28 cellular contexts compared by ENCODE assay signal in the genomic region with DNA sequence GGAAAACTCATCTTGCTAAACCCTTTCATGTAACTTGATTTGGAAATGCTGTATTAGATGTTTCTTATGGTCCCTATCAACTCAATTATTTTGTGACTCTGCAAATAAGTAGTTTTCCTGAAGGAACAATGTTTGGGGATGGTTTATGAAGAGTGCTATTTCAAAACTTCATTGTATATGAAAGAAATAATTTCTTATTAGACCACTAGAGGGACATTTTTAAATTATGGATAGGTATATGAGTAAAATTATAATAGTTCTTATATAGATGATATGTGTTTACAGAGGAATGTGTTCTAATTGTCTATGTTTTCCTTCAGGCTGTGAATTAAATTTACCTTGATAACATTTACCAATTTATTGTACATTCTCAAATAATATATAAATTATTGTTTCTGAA.
DNase-seq lines count a peak whose midpoint lies in the region; ATAC-seq, FAIRE-seq and TF ChIP-seq lines count a peak whose summit lies in the region.
"Had no signal": no experiment of that assay in that cellular context is flagged by ENCODE, and none has a peak within 500 bp of the region (broad histone marks: within the 10 kb centered on the region; RNA-seq: fewer than 3 reads in every experiment).

No MANE protein-coding gene starts in this region.

- no peak overlapping the region for H3K4me2 ChIP-seq in SK-N-SH
- H3K4me2 ChIP-seq in OCI-LY7 (ENCODE audit: low read length): no peak overlapping the region
- no peak overlapping the region for H3K4me2 ChIP-seq in smooth muscle cell

- no peak for FAIRE-seq in HTR-8/SVneo (lab: Jason Lieb, UNC)
- FAIRE-seq: endometrium, GM18507, islet of Langerhans had no signal

- no peak for ATAC-seq in SK-N-SH treated with all-trans-retinoic acid at 6 μM for 48 hours
- ATAC-seq: activated CD8-positive, alpha-beta T cell treated with anti-CD3 and anti-CD28 coated beads for 36 hours; left ventricle myocardium superior; naive thymus-derived CD4-positive, alpha-beta T cell; stimulated activated naive CD8-positive, alpha-beta T cell treated with anti-CD3 and anti-CD28 coated beads, Interleukin-15, amount 100 ng/mL, for 72 hours had no signal

- TF ChIP-seq CTCF in SK-N-SH (IDR thresholded peaks at IDR 0.05): peak; percentile 47
- peak; percentile 55; the same call in 1 of the 2 replicates for TF ChIP-seq CTCF in OCI-LY7 (conservative IDR thresholded peaks at IDR 0.05; ENCODE audit: low read length)
- peak; percentile 10 for TF ChIP-seq CTCF in cardiac fibroblast (IDR thresholded peaks at IDR 0.05; ENCODE audit: low read depth, low read length)
- peak; percentile 36 for TF ChIP-seq CTCF in smooth muscle cell (IDR thresholded peaks at IDR 0.05; ENCODE audit: borderline replicate concordance, insufficient read depth, poor library complexity, severe bottlenecking)

- peaks cover 0 to 36% of the 10 kb centered on the region in 2 experiments; a peak in 2 of 4 replicates for H3K4me1 ChIP-seq in SK-N-SH (ENCODE audit: control insufficient read depth in 1 of 2, insufficient read depth in 2 of 2, low read depth in 1 of 2, low read length in 1 of 2)
- H3K4me1 ChIP-seq in OCI-LY7 (ENCODE audit: insufficient read depth, low read length, poor library complexity, severe bottlenecking): no peaks in the 10 kb centered on the region
- peaks cover 4% of the 10 kb centered on the region for H3K4me1 ChIP-seq in smooth muscle cell (ENCODE audit: low read depth)
- H3K4me1 ChIP-seq: HAP-1, thyroid gland had no signal

- no peak for TF ChIP-seq RAD21 in SK-N-SH (IDR thresholded peaks at IDR 0.05; ENCODE audit: low read length)

- H3K79me2 ChIP-seq in SK-N-SH (ENCODE audit: insufficient read depth) (no peaks in the 10 kb centered on the region), OCI-LY7 (ENCODE audit: insufficient read depth, low read depth, low read length) (no peaks in the 10 kb centered on the region), smooth muscle cell (ENCODE audit: low read depth) (no peaks in the 10 kb centered on the region)

- CTCF ChIA-PET in SK-N-SH (lab: Yijun Ruan, JAX): interaction anchor here (1.0 to 2.0 kb wide), 2 partner anchors 16 to 17 kb away, joined by 4 to 5 read pairs; no protein-coding TSS in a partner anchor
- CTCF ChIA-PET in OCI-LY7 (lab: Charles Lee; ENCODE audit: unreplicated experiment): no interaction called here

- H3F3A ChIP-seq in SK-N-SH (replicated peaks; ENCODE audit: insufficient read depth) (no peaks in the 10 kb centered on the region), smooth muscle cell (ENCODE audit: low read depth) (no peaks in the 10 kb centered on the region)

- intact Hi-C loops in OCI-LY7 (cut with micrococcal nuclease; ENCODE audit: unreplicated experiment): no loop called here

- H3K9ac ChIP-seq in SK-N-SH: no peak overlapping the region
- H3K9ac ChIP-seq in smooth muscle cell (ENCODE audit: low read depth): no peak overlapping the region

- no peak for TF ChIP-seq EP300 in SK-N-SH (IDR thresholded peaks at IDR 0.05; ENCODE audit: borderline replicate concordance in 1 of 2, low read depth in 1 of 2, low read length in 1 of 2)

- no peaks in the 10 kb centered on the region for H3K36me3 ChIP-seq in SK-N-SH (replicated peaks in 1 of 2; ENCODE audit: control insufficient read depth in 1 of 2, insufficient read depth in 2 of 2, low read length in 1 of 2)
- no peaks in the 10 kb centered on the region for H3K36me3 ChIP-seq in OCI-LY7 (ENCODE audit: insufficient read depth, low read length)
- no peaks in the 10 kb centered on the region for H3K36me3 ChIP-seq in smooth muscle cell (ENCODE audit: low read depth)
- H3K36me3 ChIP-seq: HAP-1, thyroid gland had no signal

- H2AFZ ChIP-seq in SK-N-SH (ENCODE audit: low read depth) (no peak overlapping the region), OCI-LY7 (ENCODE audit: low read length) (no peak overlapping the region), smooth muscle cell (ENCODE audit: low read depth) (no peak overlapping the region)

- H3K9me3 ChIP-seq in SK-N-SH (no peaks in the 10 kb centered on the region), OCI-LY7 (ENCODE audit: low read length) (no peaks in the 10 kb centered on the region), smooth muscle cell (replicated peaks; ENCODE audit: low read depth) (no peaks in the 10 kb centered on the region)
- H3K9me3 ChIP-seq: HAP-1, thyroid gland had no signal

- BruUV-seq in OCI-LY7 (replicated peaks; lab: Mats Ljungman, UMichigan): no TSS peak

- H3K27me3 ChIP-seq in SK-N-SH (ENCODE audit: insufficient read depth): no peaks in the 10 kb centered on the region
- H3K27me3 ChIP-seq in smooth muscle cell (ENCODE audit: low read depth): no peaks in the 10 kb centered on the region
- H3K27me3 ChIP-seq: thyroid gland had no signal

- H3K27ac ChIP-seq in SK-N-SH (ENCODE audit: low read depth in 2 of 2, low read length in 1 of 2) (no peak overlapping the region), OCI-LY7 (ENCODE audit: low read depth, low read length, poor library complexity, severe bottlenecking) (no peak overlapping the region), smooth muscle cell (ENCODE audit: low read depth) (peak overlapping the region; percentile 36)
- H3K27ac ChIP-seq: skin epidermis, thyroid gland had no signal

- POLR2A ChIA-PET in SK-N-SH (lab: Yijun Ruan, JAX): no interaction called here
- POLR2A ChIA-PET in OCI-LY7 (lab: Charles Lee): no interaction called here

- no peaks in the 10 kb centered on the region for H3K9me2 ChIP-seq in SK-N-SH
- H3K9me2 ChIP-seq in OCI-LY7 (ENCODE audit: insufficient read depth, low read length): no peaks in the 10 kb centered on the region

- H4K20me1 ChIP-seq in SK-N-SH (ENCODE audit: insufficient read depth): no peaks in the 10 kb centered on the region
- no peaks in the 10 kb centered on the region for H4K20me1 ChIP-seq in OCI-LY7 (ENCODE audit: insufficient read depth, low read length)
- no peaks in the 10 kb centered on the region for H4K20me1 ChIP-seq in smooth muscle cell (ENCODE audit: low read depth)

- DNase-seq in SK-N-SH (no peak), OCI-LY7 (ENCODE audit: low spot score) (no peak), cardiac fibroblast (ENCODE audit: low read depth in 2 of 2) (no peak), smooth muscle cell (lab: John Stamatoyannopoulos, UW; ENCODE audit: unreplicated experiment) (no peak), HTR-8/SVneo (ENCODE audit: insufficient read length, low spot score) (no peak), HPDE6-E6E7 (ENCODE audit: extremely low spot score) (no peak)
- no peak for DNase-seq in stimulated activated CD4-positive, alpha-beta T cell treated with anti-CD3 and anti-CD28 coated beads, Interleukin-15, amount 100 ng/mL, for 24 hours
- DNase-seq: activated CD4-positive, CD25-positive, alpha-beta regulatory T cell treated with anti-CD3 and anti-CD28 coated beads, Interleukin-2, amount 50 U/mL, for 72 hours; activated CD8-positive, alpha-beta T cell treated with anti-CD3 and anti-CD28 coated beads for 36 hours; anterior cingulate cortex; KG1; left ventricle myocardium superior; naive thymus-derived CD4-positive, alpha-beta T cell; NCI-H146; NCI-H2107; NCI-H446 treated with DMSO at 0.1 percent for 48 hours; SHP77 treated with DMSO at 0.1 percent for 48 hours; stimulated activated CD4-positive, alpha-beta T cell treated with anti-CD3 and anti-CD28 coated beads, Interleukin-1b, Interleukin-23, amount 100 ng/mL, for 48 hours; stimulated activated CD8-positive, alpha-beta memory T cell treated with anti-CD3 and anti-CD28 coated beads, Interleukin-4, amount 100 ng/mL, for 48 hours; stimulated activated naive CD8-positive, alpha-beta T cell treated with anti-CD3 and anti-CD28 coated beads, Interleukin-15, amount 100 ng/mL, for 72 hours; T-helper 1 cell; thyroid gland had no signal

- H3K4me3 ChIP-seq in SK-N-SH (ENCODE audit: low read depth in 2 of 2, low read length in 1 of 2) (no peak overlapping the region), OCI-LY7 (ENCODE audit: low read depth, low read length, poor library complexity, severe bottlenecking) (no peak overlapping the region), cardiac fibroblast (replicated peaks in 1 of 2; ENCODE audit: low read depth in 2 of 2, low read length in 2 of 2) (no peak overlapping the region), smooth muscle cell (no peak overlapping the region)
- H3K4me3 ChIP-seq: HAP-1, skin epidermis, thyroid gland had no signal

TF ChIP-seq in SK-N-SH, 30 proteins besides CTCF, POLR2A, EP300 and RAD21 (continues in another document):
- no peak for TF ChIP-seq NRF1 (IDR thresholded peaks at IDR 0.05; ENCODE audit: low read depth, low read length)
- TF ChIP-seq GABPA (IDR thresholded peaks at IDR 0.05; ENCODE audit: low read depth): no peak
- TF ChIP-seq MXI1 (IDR thresholded peaks at IDR 0.05; ENCODE audit: low read depth, low read length): no peak
- TF ChIP-seq FOXJ3 (CRISPR knock-in tag; IDR thresholded peaks at IDR 0.05): no peak
- TF ChIP-seq YY1 (IDR thresholded peaks at IDR 0.05; ENCODE audit: low read depth): no peak
- TF ChIP-seq FOXM1 (IDR thresholded peaks at IDR 0.05; ENCODE audit: low read depth): no peak
- no peak for TF ChIP-seq TCF12 (IDR thresholded peaks at IDR 0.05)

TF ChIP-seq in SK-N-SH treated with all-trans-retinoic acid at 6 μM for 48 hours, 23 proteins besides CTCF, POLR2A, EP300 and RAD21 (continues in another document):
- TF ChIP-seq ZNF70 (CRISPR knock-in tag; IDR thresholded peaks at IDR 0.05): no peak
- TF ChIP-seq, protein P1, sequence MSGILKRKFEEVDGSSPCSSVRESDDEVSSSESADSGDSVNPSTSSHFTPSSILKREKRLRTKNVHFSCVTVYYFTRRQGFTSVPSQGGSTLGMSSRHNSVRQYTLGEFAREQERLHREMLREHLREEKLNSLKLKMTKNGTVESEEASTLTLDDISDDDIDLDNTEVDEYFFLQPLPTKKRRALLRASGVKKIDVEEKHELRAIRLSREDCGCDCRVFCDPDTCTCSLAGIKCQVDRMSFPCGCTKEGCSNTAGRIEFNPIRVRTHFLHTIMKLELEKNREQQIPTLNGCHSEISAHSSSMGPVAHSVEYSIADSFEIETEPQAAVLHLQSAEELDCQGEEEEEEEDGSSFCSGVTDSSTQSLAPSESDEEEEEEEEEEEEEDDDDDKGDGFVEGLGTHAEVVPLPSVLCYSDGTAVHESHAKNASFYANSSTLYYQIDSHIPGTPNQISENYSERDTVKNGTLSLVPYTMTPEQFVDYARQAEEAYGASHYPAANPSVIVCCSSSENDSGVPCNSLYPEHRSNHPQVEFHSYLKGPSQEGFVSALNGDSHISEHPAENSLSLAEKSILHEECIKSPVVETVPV (CRISPR knock-in tag; IDR thresholded peaks at IDR 0.05): no peak
- TF ChIP-seq ESRRG (CRISPR knock-in tag; IDR thresholded peaks at IDR 0.05): no peak
- TF ChIP-seq GLIS3 (CRISPR knock-in tag; IDR thresholded peaks at IDR 0.05): no peak
- TF ChIP-seq CSDC2 (CRISPR knock-in tag; IDR thresholded peaks at IDR 0.05): no peak
- no peak for TF ChIP-seq BACH2 (CRISPR knock-in tag; IDR thresholded peaks at IDR 0.05; ENCODE audit: borderline replicate concordance)
